In genomic region chrX:130159776-130160175, GRCh38 we compare ENCODE assay signal across 28 cellular contexts. TPM values are rescaled to one million over a fixed set of nuclear protein-coding genes. Genes with fewer than 3 reads are reported as not detected.
"Had no signal": no experiment of that assay in that cellular context is flagged by ENCODE, and none has a peak within 500 bp of the region (broad histone marks: within the 10 kb centered on the region; RNA-seq: fewer than 3 reads in every experiment).

No MANE protein-coding gene starts in this region.

- H3K4me3 ChIP-seq: esophagus muscularis mucosa, lung, ovary, psoas muscle, skin epidermis, spleen, testis, tibial artery, upper lobe of left lung had no signal

- H3K27ac ChIP-seq: esophagus muscularis mucosa, foreskin keratinocyte, ovary, psoas muscle, skin epidermis, spleen, testis, tibial artery, upper lobe of left lung had no signal

- H3K4me3 Mint-ChIP-seq: dendritic cell treated with granulocyte-macrophage colony-stimulating factor and Interleukin-4, amounts not matched to agents 40 ng/mL and 50 ng/mL, for 4 days; endodermal cell; memory B cell; natural killer cell; stimulated activated memory B cell treated with anti-CD40 and anti-IgM and Interleukin-4, amounts not matched to agents 10 μg/mL and 1 μg/mL and 100 μg/mL, for 72 hours had no signal

- H3K27me3 Mint-ChIP-seq: dendritic cell treated with granulocyte-macrophage colony-stimulating factor and Interleukin-4, amounts not matched to agents 40 ng/mL and 50 ng/mL, for 4 days; memory B cell; stimulated activated memory B cell treated with anti-CD40 and anti-IgM and Interleukin-4, amounts not matched to agents 10 μg/mL and 1 μg/mL and 100 μg/mL, for 72 hours had no signal

- H3K4me1 ChIP-seq: foreskin keratinocyte, testis had no signal

- H3K27me3 ChIP-seq: esophagus muscularis mucosa, foreskin keratinocyte, ovary, spleen, testis, tibial artery, upper lobe of left lung had no signal

- ATAC-seq: foreskin keratinocyte; natural killer cell; psoas muscle; right cardiac atrium; stimulated activated memory B cell treated with anti-CD40 and anti-IgM and Interleukin-4, amounts not matched to agents 10 μg/mL and 1 μg/mL and 100 μg/mL, for 72 hours; stimulated activated naive CD8-positive, alpha-beta T cell treated with anti-CD3 and anti-CD28 coated beads, Interleukin-15, Interleukin-2, amounts not matched to agents 100 U/mL and 50 U/mL, for 24 hours had no signal

- H3K36me3 Mint-ChIP-seq: memory B cell; natural killer cell; stimulated activated memory B cell treated with anti-CD40 and anti-IgM and Interleukin-4, amounts not matched to agents 10 μg/mL and 1 μg/mL and 100 μg/mL, for 72 hours had no signal

- DNase-seq: effector CD8-positive, alpha-beta T cell; endodermal cell; foreskin keratinocyte; head of caudate nucleus; natural killer cell; occipital lobe; ovary; posterior cingulate gyrus; psoas muscle; right cardiac atrium; spleen; stimulated activated CD4-positive, alpha-beta T cell treated with anti-CD3 and anti-CD28 coated beads, Interleukin-4, amount 100 ng/mL, for 4 hours; stimulated activated naive CD8-positive, alpha-beta T cell treated with anti-CD3 and anti-CD28 coated beads, Interleukin-15, Interleukin-2, amounts not matched to agents 100 U/mL and 50 U/mL, for 24 hours; substantia nigra; testis; tibial artery; upper lobe of left lung had no signal

- H3K4me1 Mint-ChIP-seq: memory B cell; stimulated activated memory B cell treated with anti-CD40 and anti-IgM and Interleukin-4, amounts not matched to agents 10 μg/mL and 1 μg/mL and 100 μg/mL, for 72 hours had no signal

- H3K27ac Mint-ChIP-seq: dendritic cell treated with granulocyte-macrophage colony-stimulating factor and Interleukin-4, amounts not matched to agents 40 ng/mL and 50 ng/mL, for 4 days; endodermal cell; memory B cell; natural killer cell; stimulated activated memory B cell treated with anti-CD40 and anti-IgM and Interleukin-4, amounts not matched to agents 10 μg/mL and 1 μg/mL and 100 μg/mL, for 72 hours had no signal

- H3K9me3 ChIP-seq: esophagus muscularis mucosa, ovary, psoas muscle, spleen, testis, tibial artery, upper lobe of left lung had no signal

- H3K9me3 Mint-ChIP-seq: dendritic cell treated with granulocyte-macrophage colony-stimulating factor and Interleukin-4, amounts not matched to agents 40 ng/mL and 50 ng/mL, for 4 days; memory B cell; natural killer cell; stimulated activated memory B cell treated with anti-CD40 and anti-IgM and Interleukin-4, amounts not matched to agents 10 μg/mL and 1 μg/mL and 100 μg/mL, for 72 hours had no signal

- FAIRE-seq: colon, endothelial cell of umbilical vein, keratinocyte, urothelium cell line had no signal

- H3K36me3 ChIP-seq: esophagus muscularis mucosa, ovary, tibial artery had no signal

RNA-seq across cellular contexts. Expression of gene RAB33A, which starts 12.0 kb away (rescaled TPM):
- total RNA-seq: endodermal cell, foreskin keratinocyte had no signal
- polyA plus RNA-seq: keratinocyte had no signal

RNA-seq across cellular contexts. Expression of gene ELF4, which starts 49.5 kb away (rescaled TPM):
- polyA plus RNA-seq: neural cell had no signal
